ENCODE assay signal across 9 cellular contexts in the genomic region with DNA sequence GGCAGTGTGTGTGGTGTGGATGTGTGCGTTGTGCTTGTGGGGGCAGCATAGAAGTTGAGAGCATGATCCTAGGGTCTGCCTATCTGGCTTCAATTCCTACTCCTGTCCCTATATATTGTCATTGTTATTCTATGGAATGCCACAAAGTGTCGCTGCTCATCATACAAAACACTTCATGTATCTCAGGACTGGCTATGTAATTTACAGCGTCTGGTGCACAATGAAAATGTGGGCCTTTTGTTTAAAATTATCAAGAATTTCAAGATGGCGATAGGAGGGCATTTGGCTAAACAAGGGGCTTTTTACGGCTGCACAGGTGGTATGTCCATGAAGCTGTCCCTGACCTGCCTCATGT. TPM values are rescaled to one million over a fixed set of nuclear protein-coding genes. Genes with fewer than 3 reads are reported as not detected.
DNase-seq lines count a peak whose midpoint lies in the region; ATAC-seq and TF ChIP-seq lines count a peak whose summit lies in the region.
"Had no signal": no experiment of that assay in that cellular context is flagged by ENCODE, and none has a peak within 500 bp of the region (broad histone marks: within the 10 kb centered on the region; RNA-seq: fewer than 3 reads in every experiment).

No MANE protein-coding gene starts in this region.

- DNase-seq in GM06990 (ENCODE audit: extremely low read depth, insufficient read length) (no peak), NCI-H2227 treated with DMSO at 0.1 percent for 48 hours (lab: John Stamatoyannopoulos, UW) (peak; percentile 72), foreskin keratinocyte (peak in 1 of 2 donors; percentile 62), GM19238 (ENCODE audit: insufficient read length, low spot score) (no peak), NCI-H1048 (lab: John Stamatoyannopoulos, UW) (no peak)
- DNase-seq in activated CD4-positive, alpha-beta T cell treated with anti-CD3 and anti-CD28 coated beads, Interleukin-2, amount 50 U/mL, for 1 hour: no peak
- DNase-seq in activated naive CD4-positive, alpha-beta T cell treated with anti-CD3 and anti-CD28 coated beads, Interleukin-2, amount 10 ng/mL, durations not matched to agents 7 days and 5 days: no peak
- DNase-seq: right lobe of liver had no signal

- no peaks in the 10 kb centered on the region for H3K9me3 Mint-ChIP-seq in activated naive CD4-positive, alpha-beta T cell treated with anti-CD3 and anti-CD28 coated beads, Interleukin-2, amount 10 ng/mL, durations not matched to agents 7 days and 5 days

- H3K36me3 ChIP-seq in GM06990 (ENCODE audit: control insufficient read depth, insufficient read depth, low read length): no peaks in the 10 kb centered on the region
- H3K36me3 ChIP-seq: right lobe of liver had no signal

- TF ChIP-seq CTCF in GM06990 (IDR thresholded peaks at IDR 0.05; ENCODE audit: insufficient read depth, low read length, poor library complexity, severe bottlenecking) (peak; percentile 27), foreskin keratinocyte (conservative IDR thresholded peaks at IDR 0.05) (peak; percentile 36)

- CTCF ChIA-PET in activated naive CD4-positive, alpha-beta T cell treated with anti-CD3 and anti-CD28 coated beads, Interleukin-2, amount 10 ng/mL, durations not matched to agents 7 days and 5 days (lab: Charles Lee): no interaction called here

- no peak overlapping the region for H3K4me3 ChIP-seq in GM06990 (replicated peaks; ENCODE audit: low read depth, low read length)
- H3K4me3 ChIP-seq: right lobe of liver had no signal

- H3K27me3 ChIP-seq in GM06990 (replicated peaks; ENCODE audit: control insufficient read depth, insufficient read depth, low read length) (no peaks in the 10 kb centered on the region), foreskin keratinocyte (no peaks in the 10 kb centered on the region)
- H3K27me3 ChIP-seq: right lobe of liver had no signal

- no peaks in the 10 kb centered on the region for H3K36me3 Mint-ChIP-seq in activated naive CD4-positive, alpha-beta T cell treated with anti-CD3 and anti-CD28 coated beads, Interleukin-2, amount 10 ng/mL, durations not matched to agents 7 days and 5 days

- peaks cover 10% of the 10 kb centered on the region for H3K27me3 Mint-ChIP-seq in activated naive CD4-positive, alpha-beta T cell treated with anti-CD3 and anti-CD28 coated beads, Interleukin-2, amount 10 ng/mL, durations not matched to agents 7 days and 5 days

- peaks cover 17% of the 10 kb centered on the region for H3K4me1 ChIP-seq in foreskin keratinocyte
- H3K4me1 ChIP-seq: right lobe of liver had no signal

- H3K4me3 Mint-ChIP-seq in activated naive CD4-positive, alpha-beta T cell treated with anti-CD3 and anti-CD28 coated beads, Interleukin-2, amount 10 ng/mL, durations not matched to agents 7 days and 5 days: no peak overlapping the region

- ATAC-seq in HG02623 (IDR thresholded peaks at IDR 0.05; ENCODE audit: unreplicated experiment) (peak; percentile 60), foreskin keratinocyte (peak; percentile 0)

- no peak overlapping the region for H3K27ac ChIP-seq in foreskin keratinocyte
- H3K27ac ChIP-seq: right lobe of liver had no signal

- no peaks in the 10 kb centered on the region for H3K4me1 Mint-ChIP-seq in activated naive CD4-positive, alpha-beta T cell treated with anti-CD3 and anti-CD28 coated beads, Interleukin-2, amount 10 ng/mL, durations not matched to agents 7 days and 5 days

- H3K27ac Mint-ChIP-seq in activated naive CD4-positive, alpha-beta T cell treated with anti-CD3 and anti-CD28 coated beads, Interleukin-2, amount 10 ng/mL, durations not matched to agents 7 days and 5 days: no peak overlapping the region

RNA-seq across cellular contexts. Expression of gene SERPINB2, which starts 3.4 kb away (rescaled TPM):
- total RNA-seq in foreskin keratinocyte: 129 and 205 TPM in 2 replicates
- 96.4 and 169 TPM in 2 replicates for polyA plus RNA-seq in foreskin keratinocyte
- total RNA-seq: right lobe of liver had no signal

RNA-seq across cellular contexts. Expression of gene SERPINB10, which starts 16.8 kb away (rescaled TPM):
- total RNA-seq in foreskin keratinocyte: 0.07 and 2.3 TPM in 2 replicates
- polyA plus RNA-seq in foreskin keratinocyte: 0.73 TPM in 1 of 2 replicates, not detected in the other

RNA-seq across cellular contexts. Expression of gene HMSD, which starts 58.2 kb away (rescaled TPM):
- 8.9 and 9.6 TPM in 2 replicates for total RNA-seq in foreskin keratinocyte
- 9.0 and 10.7 TPM in 2 replicates for polyA plus RNA-seq in foreskin keratinocyte
